In the genomic region with DNA sequence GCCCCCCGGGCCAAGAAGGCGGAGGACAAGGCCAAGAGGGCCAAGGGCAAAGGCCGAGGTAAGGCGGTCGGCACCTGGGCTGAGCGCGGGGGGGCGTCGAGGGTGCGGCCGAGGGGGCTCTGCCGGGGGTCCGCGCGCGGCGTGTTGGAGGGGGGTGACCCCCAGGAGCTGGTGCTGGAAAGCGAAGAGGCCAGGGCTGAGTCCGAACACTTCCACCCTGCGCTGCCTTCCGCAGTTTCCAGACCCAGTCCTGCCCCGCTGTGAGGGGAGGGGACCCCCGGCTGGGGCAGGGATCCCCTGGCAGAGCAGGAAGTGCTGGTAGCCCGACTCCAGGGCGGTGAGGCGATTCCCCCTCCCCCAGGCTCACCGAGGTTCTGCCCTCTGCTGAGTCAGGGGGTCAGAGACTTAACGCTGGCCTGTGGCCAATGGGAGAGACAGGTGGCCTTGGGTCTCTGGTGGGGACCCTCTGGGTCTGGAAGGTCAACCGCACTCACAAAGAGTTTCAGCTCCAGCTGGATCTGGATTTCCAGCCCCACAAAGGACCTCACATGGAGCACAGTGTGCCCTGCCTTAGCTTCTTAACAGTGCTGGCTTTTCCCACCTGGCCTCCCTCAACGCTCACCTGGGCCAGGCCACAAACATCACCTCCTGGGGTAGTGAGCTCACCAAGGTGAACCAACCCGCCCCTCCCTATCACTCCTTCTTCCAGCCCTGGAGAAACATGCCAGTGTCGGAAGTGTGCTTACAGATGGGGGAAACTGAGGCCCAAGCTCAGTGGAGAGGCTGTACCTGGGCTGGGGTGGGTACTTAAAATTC, we compare ENCODE assay signal across 1 cellular context.
TF ChIP-seq lines count a peak whose summit lies in the region.

No MANE protein-coding gene starts in this region.

TF ChIP-seq in H1, 55 proteins besides CTCF, POLR2A, EP300 and RAD21:
- 0 out of 2 replicates have a peak, but pooled peaks have one; percentile 42 for TF ChIP-seq TCF12 (IDR thresholded peaks at IDR 0.05; ENCODE audit: low read depth, low read length)
- TF ChIP-seq HDAC2 (IDR thresholded peaks at IDR 0.05; ENCODE audit: borderline replicate concordance in 1 of 2, low read depth in 2 of 2, low read length in 2 of 2), result 0 out of 4 replicates have a peak, but pooled peaks of 1 of the 2 experiments have one; percentile 42
- no peak for TF ChIP-seq JUND (IDR thresholded peaks at IDR 0.05; ENCODE audit: low read length)
- TF ChIP-seq YY1 (IDR thresholded peaks at IDR 0.05; ENCODE audit: low read depth, low read length), result no peak
- TF ChIP-seq ASH2L (IDR thresholded peaks at IDR 0.05; ENCODE audit: low read length), result peak; percentile 71
- no peak for TF ChIP-seq GTF2F1 (IDR thresholded peaks at IDR 0.05; ENCODE audit: borderline replicate concordance, low read depth, low read length)
- no peak for TF ChIP-seq EZH2 (IDR thresholded peaks at IDR 0.05; ENCODE audit: low read depth, low read length, severe bottlenecking)
- TF ChIP-seq GABPA (IDR thresholded peaks at IDR 0.05; ENCODE audit: borderline replicate concordance, insufficient read depth, low read length), result peak; percentile 21; the same call in 1 of the 2 replicates
- TF ChIP-seq SIX5 (IDR thresholded peaks at IDR 0.05; ENCODE audit: low read depth, low read length), result no peak
- TF ChIP-seq SRF (IDR thresholded peaks at IDR 0.05; ENCODE audit: low read depth, low read length), result no peak
- TF ChIP-seq NRF1 (IDR thresholded peaks at IDR 0.05; ENCODE audit: low read depth, low read length), result no peak
- peak; percentile 45; the same call in 1 of the 2 replicates for TF ChIP-seq PHF8 (conservative IDR thresholded peaks at IDR 0.05; ENCODE audit: low read depth, low read length)
- TF ChIP-seq RBBP5 (IDR thresholded peaks at IDR 0.05; ENCODE audit: borderline replicate concordance, low read depth, low read length), result peak; percentile 55; the same call in 1 of the 2 replicates
- no peak for TF ChIP-seq BRCA1 (IDR thresholded peaks at IDR 0.05; ENCODE audit: low read depth, low read length)
- peak; percentile 43; the same call in 1 of the 2 replicates for TF ChIP-seq TAF1 (IDR thresholded peaks at IDR 0.05; ENCODE audit: low read depth, low read length)
- TF ChIP-seq, protein P1, sequence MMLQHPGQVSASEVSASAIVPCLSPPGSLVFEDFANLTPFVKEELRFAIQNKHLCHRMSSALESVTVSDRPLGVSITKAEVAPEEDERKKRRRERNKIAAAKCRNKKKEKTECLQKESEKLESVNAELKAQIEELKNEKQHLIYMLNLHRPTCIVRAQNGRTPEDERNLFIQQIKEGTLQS (IDR thresholded peaks at IDR 0.05; ENCODE audit: insufficient read depth, low read depth, low read length), result no peak
- no peak for TF ChIP-seq MAFK (IDR thresholded peaks at IDR 0.05; ENCODE audit: low read depth, low read length)
- peak; percentile 46 for TF ChIP-seq KDM4A (IDR thresholded peaks at IDR 0.05; ENCODE audit: low read depth, low read length, severe bottlenecking)
- TF ChIP-seq FOSL1 (IDR thresholded peaks at IDR 0.05; ENCODE audit: insufficient read depth, low read depth, low read length), result no peak
- peak; percentile 8 for TF ChIP-seq TAF7 (optimal IDR thresholded peaks at IDR 0.05; ENCODE audit: borderline replicate concordance, low read depth, low read length)
- TF ChIP-seq, protein P2, sequence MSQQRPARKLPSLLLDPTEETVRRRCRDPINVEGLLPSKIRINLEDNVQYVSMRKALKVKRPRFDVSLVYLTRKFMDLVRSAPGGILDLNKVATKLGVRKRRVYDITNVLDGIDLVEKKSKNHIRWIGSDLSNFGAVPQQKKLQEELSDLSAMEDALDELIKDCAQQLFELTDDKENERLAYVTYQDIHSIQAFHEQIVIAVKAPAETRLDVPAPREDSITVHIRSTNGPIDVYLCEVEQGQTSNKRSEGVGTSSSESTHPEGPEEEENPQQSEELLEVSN (IDR thresholded peaks at IDR 0.05), result no peak
- no peak for TF ChIP-seq POU5F1 (IDR thresholded peaks at IDR 0.05; ENCODE audit: low read depth, low read length)
- no peak; the same call in 1 of the 2 replicates for TF ChIP-seq SP1 (IDR thresholded peaks at IDR 0.05; ENCODE audit: low read depth, low read length)
- TF ChIP-seq TBP (IDR thresholded peaks at IDR 0.05; ENCODE audit: low read depth, low read length), result no peak; the same call in 1 of the 2 replicates
- no peak for TF ChIP-seq BCL11A (IDR thresholded peaks at IDR 0.05; ENCODE audit: low read depth in 2 of 2, low read length in 2 of 2)
- TF ChIP-seq POLR2AphosphoS5 (IDR thresholded peaks at IDR 0.05; ENCODE audit: low read depth, low read length), result no peak
- TF ChIP-seq SIN3A (conservative IDR thresholded peaks at IDR 0.05 in 1 of 2, IDR thresholded peaks at IDR 0.05 in 1 of 2; ENCODE audit: low read depth in 1 of 2, low read length in 2 of 2), result 0 out of 4 replicates have a peak, but pooled peaks of 1 of the 2 experiments have one; percentile 44
- no peak for TF ChIP-seq CHD1 (IDR thresholded peaks at IDR 0.05; ENCODE audit: low read depth, low read length)
